Comparison of ENCODE assay signal across 26 cellular contexts in genomic region chr1:155882235-155882634, GRCh38. TPM values are rescaled to one million over a fixed set of nuclear protein-coding genes. Genes with fewer than 3 reads are reported as not detected.
DNase-seq lines count a peak whose midpoint lies in the region; ATAC-seq and TF ChIP-seq lines count a peak whose summit lies in the region.
"Had no signal": no experiment of that assay in that cellular context is flagged by ENCODE, and none has a peak within 500 bp of the region (broad histone marks: within the 10 kb centered on the region; RNA-seq: fewer than 3 reads in every experiment).

No MANE protein-coding gene starts in this region.

- H3K4me1 ChIP-seq in OCI-LY1 (ENCODE audit: insufficient read depth, low read length, severe bottlenecking) (peaks cover 34% of the 10 kb centered on the region), Caco-2 (peaks cover 12% of the 10 kb centered on the region; the same call in 1 of the 2 replicates), psoas muscle (no peaks in the 10 kb centered on the region)
- H3K4me1 ChIP-seq: pancreas had no signal

- H3K9ac ChIP-seq in OCI-LY1 (ENCODE audit: low read length) = no peak overlapping the region

- H3K27me3 ChIP-seq in OCI-LY1 (ENCODE audit: insufficient read depth, low read length) = no peaks in the 10 kb centered on the region
- no peaks in the 10 kb centered on the region for H3K27me3 ChIP-seq in Caco-2 (replicated peaks; ENCODE audit: control insufficient read depth, insufficient read depth, low read length)
- no peaks in the 10 kb centered on the region for H3K27me3 ChIP-seq in psoas muscle (ENCODE audit: insufficient read depth in 3 of 3, low read length in 2 of 3)
- H3K27me3 ChIP-seq: pancreas had no signal

- H2AFZ ChIP-seq in OCI-LY1 (ENCODE audit: low read length) = no peak overlapping the region
- H2AFZ ChIP-seq: GM23338, PC-9 had no signal

- POLR2A ChIA-PET in Caco-2 (lab: Charles Lee) = no interaction called here

- peaks cover 6% of the 10 kb centered on the region for H3K4me1 Mint-ChIP-seq in stimulated activated memory B cell treated with anti-CD40 and anti-IgM and Interleukin-4, amounts not matched to agents 10 μg/mL and 1 μg/mL and 100 μg/mL, for 72 hours
- H3K4me1 Mint-ChIP-seq in Caco-2 (ENCODE audit: low read depth, unreplicated experiment) = no peaks in the 10 kb centered on the region
- H3K4me1 Mint-ChIP-seq: activated T-helper 17 cell treated with anti-CD3 and anti-CD28 coated beads, Interleukin-2, amount 50 U/mL, for 72 hours; immature natural killer cell had no signal

- no peaks in the 10 kb centered on the region for H3K36me3 ChIP-seq in OCI-LY1 (ENCODE audit: insufficient read depth, low read length)
- no peaks in the 10 kb centered on the region for H3K36me3 ChIP-seq in Caco-2 (ENCODE audit: control insufficient read depth, insufficient read depth, low read length)
- H3K36me3 ChIP-seq in psoas muscle (ENCODE audit: insufficient read depth in 1 of 2, low read depth in 1 of 2) = no peaks in the 10 kb centered on the region
- H3K36me3 ChIP-seq: pancreas had no signal

- ATAC-seq in GM21825 (IDR thresholded peaks at IDR 0.05; ENCODE audit: unreplicated experiment) (peak; percentile 58), HG02973 (IDR thresholded peaks at IDR 0.05; ENCODE audit: unreplicated experiment) (no peak), psoas muscle (no peak)
- ATAC-seq in stimulated activated memory B cell treated with anti-CD40 and anti-IgM and Interleukin-4, amounts not matched to agents 10 μg/mL and 1 μg/mL and 100 μg/mL, for 72 hours = peak; percentile 77
- ATAC-seq: activated T-helper 17 cell treated with anti-CD3 and anti-CD28 coated beads, Interleukin-2, amount 50 U/mL, for 72 hours; GM23338; pancreas had no signal

- H3K36me3 Mint-ChIP-seq in stimulated activated memory B cell treated with anti-CD40 and anti-IgM and Interleukin-4, amounts not matched to agents 10 μg/mL and 1 μg/mL and 100 μg/mL, for 72 hours = no peaks in the 10 kb centered on the region
- no peaks in the 10 kb centered on the region for H3K36me3 Mint-ChIP-seq in Caco-2 (ENCODE audit: insufficient read depth, unreplicated experiment)

- peak overlapping the region; percentile 52 for H3K27ac ChIP-seq in OCI-LY1 (ENCODE audit: low read depth, low read length, poor library complexity, severe bottlenecking)
- no peak overlapping the region for H3K27ac ChIP-seq in psoas muscle
- H3K27ac ChIP-seq: pancreas, PC-9 had no signal

- peak overlapping the region; percentile 16; the same call in 1 of the 2 replicates for H3K4me2 ChIP-seq in OCI-LY1 (ENCODE audit: low read length)
- H3K4me2 ChIP-seq: GM23338, PC-9, smooth muscle cell had no signal

- no peaks in the 10 kb centered on the region for H3K9me3 Mint-ChIP-seq in stimulated activated memory B cell treated with anti-CD40 and anti-IgM and Interleukin-4, amounts not matched to agents 10 μg/mL and 1 μg/mL and 100 μg/mL, for 72 hours
- H3K9me3 Mint-ChIP-seq in Caco-2 (ENCODE audit: unreplicated experiment) = no peaks in the 10 kb centered on the region
- H3K9me3 Mint-ChIP-seq: activated CD4-positive, alpha-beta memory T cell treated with anti-CD3 and anti-CD28 coated beads for 36 hours; activated T-helper 17 cell treated with anti-CD3 and anti-CD28 coated beads, Interleukin-2, amount 50 U/mL, for 72 hours; GM23338; immature natural killer cell; neural crest cell had no signal

- peak overlapping the region; percentile 36 for H3K27ac Mint-ChIP-seq in stimulated activated memory B cell treated with anti-CD40 and anti-IgM and Interleukin-4, amounts not matched to agents 10 μg/mL and 1 μg/mL and 100 μg/mL, for 72 hours
- H3K27ac Mint-ChIP-seq in Caco-2 (ENCODE audit: unreplicated experiment) = no peak overlapping the region
- H3K27ac Mint-ChIP-seq: activated CD4-positive, alpha-beta memory T cell treated with anti-CD3 and anti-CD28 coated beads for 36 hours; activated T-helper 17 cell treated with anti-CD3 and anti-CD28 coated beads, Interleukin-2, amount 50 U/mL, for 72 hours; GM23338 had no signal

- CTCF ChIA-PET in Caco-2 (lab: Charles Lee) = no interaction called here

- H4K20me1 ChIP-seq in OCI-LY1 (ENCODE audit: insufficient read depth, low read length) = no peaks in the 10 kb centered on the region

- TF ChIP-seq CTCF in GM12865 (IDR thresholded peaks at IDR 0.05; ENCODE audit: insufficient read depth, low read depth, low read length, missing control alignments) (no peak), OCI-LY1 (IDR thresholded peaks at IDR 0.05; ENCODE audit: low read length) (no peak), Caco-2 (IDR thresholded peaks at IDR 0.05; ENCODE audit: insufficient read depth in 1 of 2, low read depth in 1 of 2, low read length in 1 of 2, severe bottlenecking in 1 of 2, unreplicated experiment in 1 of 2) (no peak), psoas muscle (IDR thresholded peaks at IDR 0.05) (no peak)

- BruUV-seq in Caco-2 (replicated peaks; lab: Mats Ljungman, UMichigan) = no TSS peak

- DNase-seq in GM12865 (ENCODE audit: low read depth) (peak; percentile 34), Caco-2 (no peak), psoas muscle (no peak)
- DNase-seq: activated CD4-positive, alpha-beta memory T cell treated with anti-CD3 and anti-CD28 coated beads for 36 hours; activated CD8-positive, alpha-beta memory T cell treated with anti-CD3 and anti-CD28 coated beads, Interleukin-2, amount 50 U/mL, for 4 hours; activated naive CD4-positive, alpha-beta T cell treated with anti-CD3 and anti-CD28 coated beads, Interleukin-2, amount 50 U/mL, for 16 hours; amniotic stem cell; C1 segment of cervical spinal cord; DND-41; hypothalamus; immature natural killer cell; NCI-H2081; NCI-H2227 treated with DMSO at 0.1 percent for 48 hours; pancreas; PC-9; SHP77 treated with DMSO at 0.1 percent for 48 hours; stimulated activated CD4-positive, alpha-beta T cell treated with anti-CD3 and anti-CD28 coated beads, Interleukin-1b, Interleukin-23, amount 100 ng/mL, for 48 hours; SW 1271 had no signal

- H3K9me3 ChIP-seq in OCI-LY1 (ENCODE audit: low read length) (no peaks in the 10 kb centered on the region), Caco-2 (no peaks in the 10 kb centered on the region), psoas muscle (no peaks in the 10 kb centered on the region)
- H3K9me3 ChIP-seq: pancreas had no signal

- H3K4me3 ChIP-seq in GM12865 (ENCODE audit: low read depth, low read length) = no peak overlapping the region
- H3K4me3 ChIP-seq in OCI-LY1 (ENCODE audit: low read depth, low read length, poor library complexity, severe bottlenecking) = no peak overlapping the region
- no peak overlapping the region for H3K4me3 ChIP-seq in Caco-2 (ENCODE audit: low read depth, low read length)
- H3K4me3 ChIP-seq in psoas muscle = no peak overlapping the region
- H3K4me3 ChIP-seq: GM23338, pancreas, PC-9, smooth muscle cell had no signal

- no peaks in the 10 kb centered on the region for H3K79me2 ChIP-seq in OCI-LY1 (ENCODE audit: insufficient read depth, low read length)

- no peaks in the 10 kb centered on the region for H3K9me2 ChIP-seq in OCI-LY1 (ENCODE audit: low read depth, low read length)

- H3F3A ChIP-seq in OCI-LY1 (ENCODE audit: insufficient read depth, low read length) = no peaks in the 10 kb centered on the region

- intact Hi-C loops in Caco-2 (cut with micrococcal nuclease; ENCODE audit: unreplicated experiment) = no loop called here
- intact Hi-C loops in psoas muscle (cut with DNase I) = no loop called here

- H3K27me3 Mint-ChIP-seq in stimulated activated memory B cell treated with anti-CD40 and anti-IgM and Interleukin-4, amounts not matched to agents 10 μg/mL and 1 μg/mL and 100 μg/mL, for 72 hours = no peaks in the 10 kb centered on the region
- peaks cover 3% of the 10 kb centered on the region for H3K27me3 Mint-ChIP-seq in Caco-2 (ENCODE audit: insufficient read depth, unreplicated experiment)
- H3K27me3 Mint-ChIP-seq: activated CD4-positive, alpha-beta memory T cell treated with anti-CD3 and anti-CD28 coated beads for 36 hours; activated T-helper 17 cell treated with anti-CD3 and anti-CD28 coated beads, Interleukin-2, amount 50 U/mL, for 72 hours had no signal

- no peak overlapping the region for H3K4me3 Mint-ChIP-seq in stimulated activated memory B cell treated with anti-CD40 and anti-IgM and Interleukin-4, amounts not matched to agents 10 μg/mL and 1 μg/mL and 100 μg/mL, for 72 hours
- H3K4me3 Mint-ChIP-seq in Caco-2 (ENCODE audit: unreplicated experiment) = no peak overlapping the region
- H3K4me3 Mint-ChIP-seq: activated CD4-positive, alpha-beta memory T cell treated with anti-CD3 and anti-CD28 coated beads for 36 hours; activated T-helper 17 cell treated with anti-CD3 and anti-CD28 coated beads, Interleukin-2, amount 50 U/mL, for 72 hours; GM23338; immature natural killer cell; neural crest cell had no signal

RNA-seq across cellular contexts. Expression of gene SYT11, which starts 22.9 kb away (rescaled TPM):
- total RNA-seq in Caco-2 (2022) (0.05 TPM in 1 of 2 replicates, not detected in the other), psoas muscle (1 to 10 TPM; 1.5 to 5.0 (median 3.0) TPM)
- 1 to 10 TPM; 2.0 to 4.5 (median 2.8) TPM for polyA plus RNA-seq in psoas muscle

RNA-seq across cellular contexts. Expression of gene GON4L, which starts 25.2 kb away (rescaled TPM):
- total RNA-seq in Caco-2 (2022) = 43.7 and 47.3 TPM in 2 replicates
- total RNA-seq in psoas muscle = 10 to 100 TPM; 21.0 to 29.9 (median 24.1) TPM
- 10 to 100 TPM; 10.6 to 16.6 (median 12.0) TPM for polyA plus RNA-seq in psoas muscle

RNA-seq across cellular contexts. Expression of gene RIT1, which starts 28.9 kb away (rescaled TPM):
- 21.9 and 23.0 TPM in 2 replicates for total RNA-seq in Caco-2 (2022)
- total RNA-seq in psoas muscle = 10 to 100 TPM; 11.1 to 16.9 (median 12.8) TPM
- 10 to 100 TPM in 2 of 3 donors, 1 to 10 TPM in 1; 5.1 to 11.0 (median 10.4) TPM for polyA plus RNA-seq in psoas muscle

RNA-seq across cellular contexts. Expression of gene KHDC4, which starts 52.0 kb away (rescaled TPM):
- total RNA-seq in Caco-2 (2022) = 68.5 and 72.9 TPM in 2 replicates
- 10 to 100 TPM; 16.4 to 26.1 (median 23.1) TPM for total RNA-seq in psoas muscle
- polyA plus RNA-seq in psoas muscle = 10 to 100 TPM; 11.0 to 33.1 (median 11.2) TPM

RNA-seq across cellular contexts. Expression of gene RXFP4, which starts 59.2 kb away (rescaled TPM):
- total RNA-seq in Caco-2 (2022) (not detected in 2 replicates), psoas muscle (not detected)
- polyA plus RNA-seq in psoas muscle = not detected
- total RNA-seq: activated CD4-positive, alpha-beta memory T cell treated with anti-CD3 and anti-CD28 coated beads for 36 hours; activated T-helper 17 cell treated with anti-CD3 and anti-CD28 coated beads, Interleukin-2, amount 50 U/mL, for 72 hours; GM23338; neural crest cell; PC-9; smooth muscle cell had no signal
- polyA plus RNA-seq: GM23338 had no signal

Comparison
In these comparisons a context has a peak if more than half of its experiments do, and no peak if none do; other contexts are left out.
1. ATAC-seq: peak in GM21825 (single experiment) and stimulated activated memory B cell treated with anti-CD40 and anti-IgM and Interleukin-4, amounts not matched to agents 10 μg/mL and 1 μg/mL and 100 μg/mL, for 72 hours (single experiment); none in HG02973 (single experiment) and psoas muscle (0 of 4).